ENCODE assay signal across 16 cellular contexts in genomic region chr20:34271961-34272360, GRCh38. TPM values are rescaled to one million over a fixed set of nuclear protein-coding genes. Genes with fewer than 3 reads are reported as not detected.
DNase-seq lines count a peak whose midpoint lies in the region; ATAC-seq and TF ChIP-seq lines count a peak whose summit lies in the region.
"Had no signal": no experiment of that assay in that cellular context is flagged by ENCODE, and none has a peak within 500 bp of the region (broad histone marks: within the 10 kb centered on the region; RNA-seq: fewer than 3 reads in every experiment).

No MANE protein-coding gene starts in this region.

- no peak overlapping the region for H3K27ac ChIP-seq in RWPE2 (ENCODE audit: poor library complexity, severe bottlenecking)
- H3K27ac ChIP-seq: stomach had no signal

- H3K4me2 ChIP-seq in skeletal muscle satellite cell (ENCODE audit: low read length), result peak overlapping the region; percentile 19

- peaks cover 4% of the 10 kb centered on the region for H3K27me3 Mint-ChIP-seq in activated naive CD8-positive, alpha-beta T cell treated with anti-CD3 and anti-CD28 coated beads, Interleukin-2, amount 10 ng/mL, durations not matched to agents 7 days and 5 days
- peaks cover 18% of the 10 kb centered on the region for H3K27me3 Mint-ChIP-seq in activated naive CD8-positive, alpha-beta T cell treated with anti-CD3 and anti-CD28 coated beads for 36 hours

- H3K36me3 Mint-ChIP-seq in activated naive CD8-positive, alpha-beta T cell treated with anti-CD3 and anti-CD28 coated beads, Interleukin-2, amount 10 ng/mL, durations not matched to agents 7 days and 5 days, result peaks cover 16% of the 10 kb centered on the region
- H3K36me3 Mint-ChIP-seq in activated naive CD8-positive, alpha-beta T cell treated with anti-CD3 and anti-CD28 coated beads for 36 hours, result peaks cover 44% of the 10 kb centered on the region

- H3K9ac ChIP-seq in skeletal muscle satellite cell (ENCODE audit: low read depth, low read length), result no peak overlapping the region

- H3K27me3 ChIP-seq in RWPE2 (ENCODE audit: insufficient read depth, poor library complexity, severe bottlenecking), result no peaks in the 10 kb centered on the region
- no peaks in the 10 kb centered on the region for H3K27me3 ChIP-seq in skeletal muscle satellite cell (ENCODE audit: control insufficient read depth, insufficient read depth, low read length)
- H3K27me3 ChIP-seq in HAP-1 (ENCODE audit: low read depth), result no peaks in the 10 kb centered on the region
- H3K27me3 ChIP-seq: stomach had no signal

- no peak overlapping the region for H3K4me3 Mint-ChIP-seq in activated naive CD8-positive, alpha-beta T cell treated with anti-CD3 and anti-CD28 coated beads, Interleukin-2, amount 10 ng/mL, durations not matched to agents 7 days and 5 days
- no peak overlapping the region for H3K4me3 Mint-ChIP-seq in activated naive CD8-positive, alpha-beta T cell treated with anti-CD3 and anti-CD28 coated beads for 36 hours
- H3K4me3 Mint-ChIP-seq: activated naive CD8-positive, alpha-beta T cell had no signal

- ATAC-seq in activated naive CD8-positive, alpha-beta T cell treated with anti-CD3 and anti-CD28 coated beads, Interleukin-2, amount 10 ng/mL, durations not matched to agents 7 days and 5 days (ENCODE audit: low read depth), result no peak
- peak; percentile 25; the same call in 2 of the 3 replicates for ATAC-seq in RWPE2 (ENCODE audit: low read depth)
- ATAC-seq in HG02981 (IDR thresholded peaks at IDR 0.05; ENCODE audit: unreplicated experiment), result no peak
- no peak for ATAC-seq in HG03196 (IDR thresholded peaks at IDR 0.05; ENCODE audit: unreplicated experiment)

- no peak for DNase-seq in activated naive CD8-positive, alpha-beta T cell treated with anti-CD3 and anti-CD28 coated beads, Interleukin-2, amount 10 ng/mL, durations not matched to agents 7 days and 5 days
- DNase-seq in activated naive CD8-positive, alpha-beta T cell treated with anti-CD3 and anti-CD28 coated beads for 36 hours, result no peak
- DNase-seq in RWPE2 (ENCODE audit: low spot score) (no peak), fibroblast of mammary gland (ENCODE audit: low read depth) (peak; percentile 93), HAP-1 (ENCODE audit: low spot score in 2 of 2) (no peak)
- DNase-seq: mesendoderm, NCI-H1092 treated with DMSO at 0.1 percent for 48 hours, NCI-H2227 treated with DMSO at 0.1 percent for 48 hours, stomach, SW 1271 had no signal

- peaks cover 6% of the 10 kb centered on the region for H3K4me1 Mint-ChIP-seq in activated naive CD8-positive, alpha-beta T cell treated with anti-CD3 and anti-CD28 coated beads, Interleukin-2, amount 10 ng/mL, durations not matched to agents 7 days and 5 days
- peaks cover 3% of the 10 kb centered on the region for H3K4me1 Mint-ChIP-seq in activated naive CD8-positive, alpha-beta T cell treated with anti-CD3 and anti-CD28 coated beads for 36 hours

- H3K4me1 ChIP-seq in RWPE2 (ENCODE audit: insufficient read depth, poor library complexity, severe bottlenecking), result no peaks in the 10 kb centered on the region
- H3K4me1 ChIP-seq in skeletal muscle satellite cell (ENCODE audit: control insufficient read depth, insufficient read depth, low read length), result peaks cover 36% of the 10 kb centered on the region
- H3K4me1 ChIP-seq in HAP-1, result no peaks in the 10 kb centered on the region

- H3K9me3 ChIP-seq in RWPE2 (ENCODE audit: severe bottlenecking) (no peaks in the 10 kb centered on the region), skeletal muscle satellite cell (replicated peaks; ENCODE audit: low read length) (no peaks in the 10 kb centered on the region), HAP-1 (no peaks in the 10 kb centered on the region)
- H3K9me3 ChIP-seq: stomach had no signal

- peak overlapping the region; percentile 42 for H3K27ac Mint-ChIP-seq in activated naive CD8-positive, alpha-beta T cell treated with anti-CD3 and anti-CD28 coated beads, Interleukin-2, amount 10 ng/mL, durations not matched to agents 7 days and 5 days
- H3K27ac Mint-ChIP-seq in activated naive CD8-positive, alpha-beta T cell treated with anti-CD3 and anti-CD28 coated beads for 36 hours, result no peak overlapping the region
- H3K27ac Mint-ChIP-seq: activated naive CD8-positive, alpha-beta T cell had no signal

- no peak overlapping the region for H3K4me3 ChIP-seq in RWPE2 (ENCODE audit: severe bottlenecking)
- H3K4me3 ChIP-seq in fibroblast of mammary gland (ENCODE audit: control insufficient read depth, low read depth, low read length), result no peak overlapping the region
- no peak overlapping the region for H3K4me3 ChIP-seq in skeletal muscle satellite cell (ENCODE audit: low read length)
- H3K4me3 ChIP-seq in HAP-1, result no peak overlapping the region
- H3K4me3 ChIP-seq: stomach had no signal

- peaks cover 43% of the 10 kb centered on the region for H3K36me3 ChIP-seq in RWPE2 (ENCODE audit: low read depth)
- peaks cover 17% of the 10 kb centered on the region for H3K36me3 ChIP-seq in skeletal muscle satellite cell (ENCODE audit: insufficient read depth, low read length)
- peaks cover 46% of the 10 kb centered on the region for H3K36me3 ChIP-seq in HAP-1 (replicated peaks)

- in situ Hi-C loops in HAP-1 (cut with MboI; ENCODE audit: low sequenced_read_pairs), result no loop called here

- POLR2A ChIA-PET in activated naive CD8-positive, alpha-beta T cell treated with anti-CD3 and anti-CD28 coated beads, Interleukin-2, amount 10 ng/mL, durations not matched to agents 7 days and 5 days (lab: Charles Lee), result no interaction called here

- no peaks in the 10 kb centered on the region for H3K9me3 Mint-ChIP-seq in activated naive CD8-positive, alpha-beta T cell treated with anti-CD3 and anti-CD28 coated beads, Interleukin-2, amount 10 ng/mL, durations not matched to agents 7 days and 5 days
- no peaks in the 10 kb centered on the region for H3K9me3 Mint-ChIP-seq in activated naive CD8-positive, alpha-beta T cell treated with anti-CD3 and anti-CD28 coated beads for 36 hours

- TF ChIP-seq CTCF in RWPE2 (IDR thresholded peaks at IDR 0.05; ENCODE audit: poor library complexity, severe bottlenecking) (no peak), fibroblast of mammary gland (conservative IDR thresholded peaks at IDR 0.05; ENCODE audit: control insufficient read depth, insufficient read depth, low read depth, low read length) (no peak)

RNA-seq across cellular contexts. Expression of gene ASIP, which starts 30.7 kb away (rescaled TPM):
- total RNA-seq in activated naive CD8-positive, alpha-beta T cell treated with anti-CD3 and anti-CD28 coated beads, Interleukin-2, amount 10 ng/mL, durations not matched to agents 7 days and 5 days, result not detected
- total RNA-seq in activated naive CD8-positive, alpha-beta T cell treated with anti-CD3 and anti-CD28 coated beads for 36 hours, result not detected
- not detected in 2 replicates for total RNA-seq in skeletal muscle satellite cell (2012; rRNA removed)
- total RNA-seq: fibroblast of lung, omental fat pad, stomach had no signal

RNA-seq across cellular contexts. Expression of gene AHCY, which starts 31.2 kb away (rescaled TPM):
- total RNA-seq in activated naive CD8-positive, alpha-beta T cell treated with anti-CD3 and anti-CD28 coated beads, Interleukin-2, amount 10 ng/mL, durations not matched to agents 7 days and 5 days, result 10 to 100 TPM; 51.8 to 55.0 TPM
- 100 to 1,000 TPM; 245 to 254 TPM for total RNA-seq in activated naive CD8-positive, alpha-beta T cell treated with anti-CD3 and anti-CD28 coated beads for 36 hours
- 145 and 147 TPM in 2 replicates for total RNA-seq in skeletal muscle satellite cell (2012; rRNA removed)

Comparison
In these comparisons a context has a peak if more than half of its experiments do, and no peak if none do; other contexts are left out.
1. RNA of gene AHCY, which starts 31.2 kb away (total RNA-seq): 245 to 254 TPM in activated naive CD8-positive, alpha-beta T cell treated with anti-CD3 and anti-CD28 coated beads for 36 hours; 51.8 to 55.0 TPM in activated naive CD8-positive, alpha-beta T cell treated with anti-CD3 and anti-CD28 coated beads, Interleukin-2, amount 10 ng/mL, durations not matched to agents 7 days and 5 days; every median in the first group is over 4 times any median in the second.